8 cellular contexts compared by ENCODE assay signal in the genomic region with DNA sequence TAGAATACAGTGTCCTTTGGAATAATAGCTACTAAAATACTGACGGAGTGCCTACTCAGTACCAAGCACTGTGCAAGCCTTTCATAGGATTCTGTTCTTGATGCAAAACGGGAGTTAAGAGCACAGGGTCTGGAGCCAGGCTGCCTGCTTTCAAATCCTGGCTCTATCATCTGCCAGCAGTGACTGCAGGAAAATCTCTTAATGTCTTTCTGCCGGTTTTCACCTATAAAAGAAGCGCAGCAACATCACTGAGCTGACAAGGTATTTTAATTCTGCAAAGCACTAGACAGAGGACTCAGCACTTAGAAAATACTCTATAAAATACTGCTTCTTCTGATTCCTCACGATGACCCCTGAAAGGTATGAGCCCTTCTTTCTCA. TPM values are rescaled to one million over a fixed set of nuclear protein-coding genes. Genes with fewer than 3 reads are reported as not detected.
DNase-seq lines count a peak whose midpoint lies in the region; ATAC-seq and TF ChIP-seq lines count a peak whose summit lies in the region.

No MANE protein-coding gene starts in this region.

- ATAC-seq in thoracic aorta (ENCODE audit: insufficient number of reproducible peaks, low FRiP score, low read depth) (no peak), HG03097 (IDR thresholded peaks at IDR 0.05; ENCODE audit: low FRiP score, unreplicated experiment) (no peak), GM21737 (IDR thresholded peaks at IDR 0.05; ENCODE audit: unreplicated experiment) (no peak)

- H3K27ac ChIP-seq in WERI-Rb-1 (peak overlapping the region; percentile 86), iPS-18a (ENCODE audit: low read length) (no peak overlapping the region), thoracic aorta (no peak overlapping the region)

- no peaks in the 10 kb centered on the region for H3K27me3 ChIP-seq in WERI-Rb-1 (ENCODE audit: insufficient read depth, low read depth, severe bottlenecking)
- peaks cover 6% of the 10 kb centered on the region for H3K27me3 ChIP-seq in iPS-18a (ENCODE audit: control insufficient read depth, insufficient read depth, low read length)
- no peaks in the 10 kb centered on the region for H3K27me3 ChIP-seq in thoracic aorta (replicated peaks; ENCODE audit: insufficient read depth)

- peaks cover 7% of the 10 kb centered on the region for H3K9me3 ChIP-seq in WERI-Rb-1 (ENCODE audit: severe bottlenecking)
- no peaks in the 10 kb centered on the region for H3K9me3 ChIP-seq in iPS-18a (ENCODE audit: control insufficient read depth, low read depth, low read length)
- H3K9me3 ChIP-seq in thoracic aorta, result no peaks in the 10 kb centered on the region

- no peak for DNase-seq in activated T-cell treated with anti-CD3 and anti-CD28 coated beads, Interleukin-2, amount 50 U/mL, for 24 hours
- no peak for DNase-seq in activated T-cell treated with anti-CD3 and anti-CD28 coated beads, Interleukin-2, amount 50 U/mL, for 48 hours
- DNase-seq in WERI-Rb-1 (no peak), thoracic aorta (ENCODE audit: low spot score) (no peak), ACHN (no peak)

- H3K4me3 ChIP-seq in WERI-Rb-1 (ENCODE audit: low read depth, low read length) (peak overlapping the region; percentile 59), iPS-18a (ENCODE audit: low read length) (peak overlapping the region; percentile 52), thoracic aorta (peak overlapping the region; percentile 78)

- peak overlapping the region; percentile 87 for H3K27ac Mint-ChIP-seq in activated T-cell treated with anti-CD3 and anti-CD28 coated beads, Interleukin-2, amount 50 U/mL, for 24 hours

- peaks cover 26% of the 10 kb centered on the region for H3K36me3 ChIP-seq in WERI-Rb-1
- peaks cover 7% of the 10 kb centered on the region for H3K36me3 ChIP-seq in iPS-18a (ENCODE audit: control insufficient read depth, low read depth, low read length)
- no peaks in the 10 kb centered on the region for H3K36me3 ChIP-seq in thoracic aorta

- TF ChIP-seq CTCF in WERI-Rb-1 (IDR thresholded peaks at IDR 0.05; ENCODE audit: low read depth, low read length) (no peak), thoracic aorta (IDR thresholded peaks at IDR 0.05) (no peak)

- no peaks in the 10 kb centered on the region for H3K27me3 Mint-ChIP-seq in activated T-cell treated with anti-CD3 and anti-CD28 coated beads, Interleukin-2, amount 50 U/mL, for 24 hours

- in situ Hi-C loops in ACHN (cut with HindIII; ENCODE audit: low pct_ligation_motif_present, low pct_unique_long_range_greater_than_20kb, low sequenced_read_pairs), result no loop called here

- H3K4me1 ChIP-seq in iPS-18a (ENCODE audit: control insufficient read depth, low read depth, low read length) (peaks cover 8% of the 10 kb centered on the region), thoracic aorta (ENCODE audit: control insufficient read depth in 1 of 2, low read depth in 2 of 2) (peaks cover 4 to 12% of the 10 kb centered on the region in 2 donors)

- H3K9me3 Mint-ChIP-seq in activated T-cell treated with anti-CD3 and anti-CD28 coated beads, Interleukin-2, amount 50 U/mL, for 24 hours, result no peaks in the 10 kb centered on the region

- H3K4me1 Mint-ChIP-seq in activated T-cell treated with anti-CD3 and anti-CD28 coated beads, Interleukin-2, amount 50 U/mL, for 24 hours (ENCODE audit: low read depth), result peaks cover 56% of the 10 kb centered on the region

- peak overlapping the region; percentile 92 for H3K4me3 Mint-ChIP-seq in activated T-cell treated with anti-CD3 and anti-CD28 coated beads, Interleukin-2, amount 50 U/mL, for 24 hours

- peaks cover 46% of the 10 kb centered on the region for H3K36me3 Mint-ChIP-seq in activated T-cell treated with anti-CD3 and anti-CD28 coated beads, Interleukin-2, amount 50 U/mL, for 24 hours (ENCODE audit: low read depth)

- peak overlapping the region; percentile 31 for H3K9ac ChIP-seq in iPS-18a (ENCODE audit: low read length)

RNA-seq across cellular contexts. Expression of a gene that starts 0.7 kb away (rescaled TPM):
- total RNA-seq in thoracic aorta, result 1 to 10 TPM; 2.7 to 4.7 TPM
